In the genomic region with DNA sequence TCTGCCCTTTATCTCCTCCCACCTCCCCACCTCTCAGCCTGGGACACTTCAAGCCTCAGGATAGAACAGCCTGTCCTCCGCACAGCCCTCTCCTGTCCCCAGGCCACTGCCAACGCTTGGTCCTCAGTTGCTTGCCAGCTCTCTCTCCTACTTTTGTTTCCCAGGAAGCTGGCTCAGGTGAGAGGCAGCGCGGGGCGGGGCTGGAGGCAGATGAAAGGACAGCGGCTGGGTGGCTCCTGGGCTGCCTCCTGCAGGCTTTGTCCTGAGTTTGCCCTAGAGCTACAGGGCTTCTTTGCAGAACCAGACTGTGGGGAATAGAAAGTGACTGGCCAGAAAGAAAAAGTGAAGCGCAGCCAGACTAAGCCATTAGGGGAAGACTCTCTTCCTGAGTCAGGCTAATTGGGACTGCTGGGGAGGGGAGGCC, we compare ENCODE assay signal across 11 cellular contexts. TPM values are rescaled to one million over a fixed set of nuclear protein-coding genes. Genes with fewer than 3 reads are reported as not detected.
DNase-seq lines count a peak whose midpoint lies in the region; ATAC-seq, FAIRE-seq and TF ChIP-seq lines count a peak whose summit lies in the region.
"Had no signal": no experiment of that assay in that cellular context is flagged by ENCODE, and none has a peak within 500 bp of the region (broad histone marks: within the 10 kb centered on the region; RNA-seq: fewer than 3 reads in every experiment).

No MANE protein-coding gene starts in this region.

- peak overlapping the region; percentile 13 for H3K56ac ChIP-seq in H1 (replicated peaks; ENCODE audit: insufficient read length, low read depth, low read length)

- H3K79me2 ChIP-seq in H1 (ENCODE audit: control insufficient read depth in 1 of 2, insufficient read depth in 2 of 2, low read length in 2 of 2), result no peaks in the 10 kb centered on the region

- H3K9me3 ChIP-seq in ES-I3 (ENCODE audit: control insufficient read depth, insufficient read depth, low read length) (no peaks in the 10 kb centered on the region), H1 (ENCODE audit: insufficient read depth in 2 of 2, low read depth in 1 of 2, low read length in 1 of 2) (no peaks in the 10 kb centered on the region)

- H3K23me2 ChIP-seq in H1 (ENCODE audit: low read depth, low read length), result peaks cover 2% of the 10 kb centered on the region; the same call in 1 of the 2 replicates

- CTCF ChIA-PET in H1 (lab: Charles Lee; ENCODE audit: partially characterized antibody), result interaction anchor here (0.8 to 16.5 kb wide), 12 partner anchors 11 to 132 kb away, joined by 3 to 439 read pairs (median 7); partner anchors contain the start of genes CDC42EP4 and CPSF4L
- CTCF ChIA-PET in GM10248 (lab: Yijun Ruan, JAX), result interaction anchor here (1.0 to 1.8 kb wide), 3 partner anchors 10 to 635 kb away, joined by 3 to 5 read pairs (median 5); no protein-coding TSS in a partner anchor

- H2BK20ac ChIP-seq in H1 (ENCODE audit: low read length), result peak overlapping the region; percentile 99

- no peak overlapping the region for H3K27ac Mint-ChIP-seq in nephron progenitor cell
- H3K27ac Mint-ChIP-seq: activated T-helper 2 cell treated with anti-CD3 and anti-CD28 coated beads, Interferon-gamma antibody, Interleukin-2, Interleukin-4, amounts not matched to agents 10 μg/mL and 5 μg/mL and 100 μg/mL, durations not matched to agents 14 hours and 24 hours and 36 hours had no signal

- peak overlapping the region; percentile 84 for H2BK12ac ChIP-seq in H1 (ENCODE audit: low read depth, low read length)

- FAIRE-seq in H1 (lab: Jason Lieb, UNC), result peak; percentile 28
- FAIRE-seq: HTR-8/SVneo, islet of Langerhans had no signal

- TF ChIP-seq CTCF in H1 (IDR thresholded peaks at IDR 0.05; ENCODE audit: control extremely low read depth in 1 of 3, insufficient read depth in 1 of 3, low read depth in 1 of 3, low read length in 3 of 3) (peak; percentile 33 to 42 (median 34)), nephron progenitor cell (IDR thresholded peaks at IDR 0.05) (no peak), GM10248 (IDR thresholded peaks at IDR 0.05; ENCODE audit: control extremely low read depth, extremely low read depth, low read depth, missing control alignments) (no peak)

- H3K9me3 Mint-ChIP-seq in nephron progenitor cell, result no peaks in the 10 kb centered on the region
- H3K9me3 Mint-ChIP-seq: activated T-helper 2 cell treated with anti-CD3 and anti-CD28 coated beads, Interferon-gamma antibody, Interleukin-2, Interleukin-4, amounts not matched to agents 10 μg/mL and 5 μg/mL and 100 μg/mL, durations not matched to agents 14 hours and 24 hours and 36 hours had no signal

- 10% methylated on average over 7 of the region's 7 CpGs; no CpG with 5 or more reads in 1 of the 2 experiments for WGBS in H1 (ENCODE audit: extremely low coverage in 1 of 2, insufficient coverage in 1 of 2, insufficient read length in 1 of 2, insufficient replicate concordance in 2 of 2, low coverage in 1 of 2, low lambda C conversion rate in 2 of 2, missing lambda C conversion rate in 1 of 2), 2 experiments

- no peak overlapping the region for H3K27ac ChIP-seq in H1 (ENCODE audit: low read depth, low read length)

- peak overlapping the region; percentile 6 for H3K4ac ChIP-seq in H1 (replicated peaks; ENCODE audit: insufficient read length, low read depth, low read length)

- POLR2A ChIA-PET in H1 (lab: Charles Lee; ENCODE audit: partially characterized antibody) (interaction anchor here (0.8 to 1.2 kb wide), 2 partner anchors 11 to 121 kb away, joined by 3 to 5 read pairs; no protein-coding TSS in a partner anchor), GM10248 (lab: Yijun Ruan, JAX) (no interaction called here)

- H3K18ac ChIP-seq in H1 (ENCODE audit: extremely low read depth, low read length), result peak overlapping the region; percentile 83

- H2AFZ ChIP-seq in H1 (ENCODE audit: low read length), result no peak overlapping the region

- peak overlapping the region; percentile 92 for H2BK15ac ChIP-seq in H1 (ENCODE audit: low read length)

- no peak overlapping the region for H4K8ac ChIP-seq in H1 (ENCODE audit: extremely low read depth, insufficient read depth, low read length)

- H3K4me1 ChIP-seq in ES-I3 (ENCODE audit: insufficient read depth, low read length), result peaks cover 49% of the 10 kb centered on the region
- H3K4me1 ChIP-seq in H1 (replicated peaks in 1 of 4; ENCODE audit: control insufficient read depth in 3 of 4, insufficient read depth in 4 of 4, low read length in 3 of 4), result peaks cover 4 to 33% (median 26%) of the 10 kb centered on the region in 4 experiments

- H3K36me3 ChIP-seq in ES-I3 (ENCODE audit: insufficient read depth, low read length) (no peaks in the 10 kb centered on the region), H1 (ENCODE audit: control insufficient read depth in 2 of 4, insufficient read depth in 4 of 4, low read length in 3 of 4) (no peaks in the 10 kb centered on the region)

- no peak overlapping the region for H2BK120ac ChIP-seq in H1 (replicated peaks; ENCODE audit: low read depth, low read length)

- peak overlapping the region; percentile 60 to 81 for H3K4me2 ChIP-seq in H1 (ENCODE audit: insufficient read depth in 1 of 2, low read depth in 2 of 2, low read length in 2 of 2)

- peaks cover 6% of the 10 kb centered on the region for H3K27me3 Mint-ChIP-seq in nephron progenitor cell (ENCODE audit: low read depth, poor library complexity)

- TF ChIP-seq POLR2A in H1 (IDR thresholded peaks at IDR 0.05; ENCODE audit: control extremely low read depth in 1 of 2, low read depth in 2 of 2, low read length in 2 of 2), result no peak

- peak overlapping the region; percentile 91; the same call in 1 of the 2 replicates for H2AK5ac ChIP-seq in H1 (ENCODE audit: low read depth, low read length)

- DNase-seq in NCI-H510A (lab: John Stamatoyannopoulos, UW) (peak; percentile 87), H1 (ENCODE audit: low read depth in 1 of 2, low spot score in 2 of 2) (peak; percentile 59 to 81), nephron progenitor cell (no peak), foreskin melanocyte (no peak), SKM-1 (lab: John Stamatoyannopoulos, UW; ENCODE audit: unreplicated experiment) (no peak), GM10248 (ENCODE audit: extremely low spot score) (no peak)

- peak; percentile 23 to 58; a peak in 3 of 4 replicates for TF ChIP-seq RAD21 in H1 (IDR thresholded peaks at IDR 0.05 in 1 of 2, conservative IDR thresholded peaks at IDR 0.05 in 1 of 2; ENCODE audit: low read depth in 2 of 2, low read length in 2 of 2)

- peaks cover 58% of the 10 kb centered on the region for H3K4me1 Mint-ChIP-seq in nephron progenitor cell

- peaks cover 3% of the 10 kb centered on the region for H3K36me3 Mint-ChIP-seq in nephron progenitor cell (ENCODE audit: low read depth)

- peak overlapping the region; percentile 95; the same call in 1 of the 2 replicates for H2BK5ac ChIP-seq in H1 (ENCODE audit: low read depth, low read length)

- peak overlapping the region in 1 of 4 experiments; percentile 34; a peak in 3 of 8 replicates for H3K4me3 ChIP-seq in H1 (ENCODE audit: extremely low read depth in 1 of 4, insufficient read depth in 2 of 4, low read depth in 3 of 4, low read length in 4 of 4)

- H3K14ac ChIP-seq in H1 (ENCODE audit: insufficient read length), result no peak overlapping the region

- no peak for ATAC-seq in GM19324 (IDR thresholded peaks at IDR 0.05; ENCODE audit: low FRiP score, unreplicated experiment)

- peak overlapping the region; percentile 42 for H3K4me3 Mint-ChIP-seq in nephron progenitor cell

- no peak overlapping the region for H3K23ac ChIP-seq in H1 (ENCODE audit: insufficient read length)

- H3K9ac ChIP-seq in ES-I3 (ENCODE audit: low read depth, low read length), result 0 out of 2 replicates have a peak overlapping the region, but pooled peaks have one; percentile 7
- H3K9ac ChIP-seq in H1 (replicated peaks in 1 of 4; ENCODE audit: extremely low read depth in 1 of 4, low read depth in 3 of 4, low read length in 3 of 4), result no peak overlapping the region; a peak in 1 of 7 replicates

- H4K5ac ChIP-seq in H1 (ENCODE audit: insufficient read length, low read depth, low read length), result no peak overlapping the region

- H4K20me1 ChIP-seq in H1 (replicated peaks in 1 of 2; ENCODE audit: control insufficient read depth in 1 of 2, insufficient read depth in 2 of 2, low read length in 2 of 2), result no peaks in the 10 kb centered on the region

- TF ChIP-seq EP300 in H1 (IDR thresholded peaks at IDR 0.05; ENCODE audit: borderline replicate concordance in 1 of 2, low read depth in 2 of 2, low read length in 2 of 2), result no peak

- peak overlapping the region; percentile 69 for H4K91ac ChIP-seq in H1 (replicated peaks; ENCODE audit: insufficient read length, low read length)

- no peaks in the 10 kb centered on the region for H3K27me3 ChIP-seq in H1 (replicated peaks in 1 of 4; ENCODE audit: control insufficient read depth in 3 of 4, extremely low read depth in 1 of 4, insufficient read depth in 3 of 4, low read length in 3 of 4)

- no peaks in the 10 kb centered on the region for H3K79me1 ChIP-seq in H1 (ENCODE audit: low read depth, low read length)

TF ChIP-seq in H1, 55 proteins besides CTCF, POLR2A, EP300 and RAD21:
- TF ChIP-seq YY1 (IDR thresholded peaks at IDR 0.05; ENCODE audit: low read depth, low read length) (0 out of 2 replicates have a peak, but pooled peaks have one; percentile 29), CBX8 (IDR thresholded peaks at IDR 0.05; ENCODE audit: borderline replicate concordance, low read depth, low read length) (no peak)
TF ChIP-seq in H1: peak in this region for 1.

RNA-seq across cellular contexts. Expression of gene CDC42EP4, which starts 48.2 kb away (rescaled TPM):
- total RNA-seq in H1 (2021; fragmentation: NEBNext Ultra II Directional; extraction: Animal tissue kit (Norgen Biotek cat#: 25700)), result 12.6 and 13.1 TPM in 2 replicates
- 8.8 and 13.9 TPM in 2 replicates for polyA plus RNA-seq in H1 (2011; rRNA removed)
- 10.7 TPM for polyA plus RNA-seq in H1 (2011; cell fraction: cytosol; rRNA removed)
- polyA plus RNA-seq in H1 (2011; cell fraction: nucleus; rRNA removed), result 12.2 TPM
- 8.2 to 11.6 TPM (median 10.3 TPM) in 4 replicates for polyA plus RNA-seq in H1 (2012, experiment 1 of 2)
- 11.4 TPM for polyA plus RNA-seq in H1 (2012, experiment 2 of 2)
- 6.2 TPM for polyA plus RNA-seq in H1 (2013, experiment 1 of 2)
- 6.5 TPM for polyA plus RNA-seq in H1 (2013, experiment 2 of 2)
- polyA minus RNA-seq in H1 (2011; rRNA and poly(A)+ RNA removed), result 10.9 and 12.7 TPM in 2 replicates
- polyA minus RNA-seq in H1 (2011; cell fraction: cytosol; rRNA and poly(A)+ RNA removed), result 13.9 TPM
- 19.5 TPM for polyA minus RNA-seq in H1 (2011; cell fraction: nucleus; rRNA and poly(A)+ RNA removed)

Comparison
In these comparisons a context has a peak if more than half of its experiments do, and no peak if none do; other contexts are left out.
1. DNase-seq: peak in NCI-H510A (single experiment) and H1 (2 of 2); none in nephron progenitor cell (single experiment), foreskin melanocyte (single experiment), SKM-1 (single experiment) and GM10248 (single experiment).
2. CTCF ChIP-seq: peak in H1 (3 of 3); none in nephron progenitor cell (single experiment) and GM10248 (single experiment).